35 cellular contexts compared by ENCODE assay signal in genomic region chr7:114450431-114450830, GRCh38. TPM values are rescaled to one million over a fixed set of nuclear protein-coding genes. Genes with fewer than 3 reads are reported as not detected.
"Had no signal": no experiment of that assay in that cellular context is flagged by ENCODE, and none has a peak within 500 bp of the region (broad histone marks: within the 10 kb centered on the region; RNA-seq: fewer than 3 reads in every experiment).

No MANE protein-coding gene starts in this region.

- FAIRE-seq: K562 had no signal

- H3K27me3 ChIP-seq: ascending aorta had no signal

- H3K9me3 Mint-ChIP-seq: activated CD8-positive, alpha-beta T cell treated with anti-CD3 and anti-CD28 coated beads for 36 hours; activated naive CD4-positive, alpha-beta T cell treated with anti-CD3 and anti-CD28 coated beads, Interleukin-2, amount 50 U/mL, for 24 hours; activated naive CD8-positive, alpha-beta T cell treated with anti-CD3 and anti-CD28 coated beads, Interleukin-2, amount 10 ng/mL, durations not matched to agents 7 days and 5 days; activated T-helper 2 cell treated with anti-CD3 and anti-CD28 coated beads, Interferon-gamma antibody, Interleukin-2, Interleukin-4, amounts not matched to agents 10 μg/mL and 5 μg/mL and 100 μg/mL, durations not matched to agents 14 hours and 24 hours and 36 hours had no signal

- H3K4me3 ChIP-seq: ascending aorta, K562, SK-N-MC had no signal

- DNase-seq: activated CD4-positive, alpha-beta T cell treated with anti-CD3 and anti-CD28 coated beads for 1 hour; activated CD4-positive, alpha-beta T cell treated with anti-CD3 and anti-CD28 coated beads for 48 hours; activated CD4-positive, alpha-beta T cell treated with anti-CD3 and anti-CD28 coated beads, Interleukin-2, amount 50 U/mL, for 4 hours; activated CD4-positive, CD25-positive, alpha-beta regulatory T cell; activated CD8-positive, alpha-beta T cell treated with anti-CD3 and anti-CD28 coated beads for 36 hours; activated gamma-delta T cell; activated naive CD4-positive, alpha-beta T cell treated with Interleukin-2 at 50 U/mL for 16 hours; activated naive CD8-positive, alpha-beta T cell treated with anti-CD3 and anti-CD28 coated beads, Interleukin-2, amount 10 ng/mL, durations not matched to agents 7 days and 5 days; activated T-cell treated with anti-CD3 and anti-CD28 coated beads, Interleukin-2, amount 50 U/mL, for 1 hour; amygdala; central memory CD4-positive, alpha-beta T cell; NCI-H1048; NCI-H1105 treated with DMSO at 0.1 percent for 48 hours; NCI-H1436; NCI-H1694; NCI-H1930; NCI-H2081 treated with DMSO at 0.1 percent for 48 hours; NCI-H510A; NCI-H526; NCI-H748 treated with DMSO at 0.1 percent for 48 hours; NK-92 treated with Interleukin-12 subunit alpha and Interleukin-12 subunit beta, amount 100 ng/mL, for 24 hours; Right ventricle myocardium superior; T1000; WERI-Rb-1 had no signal

- H3K27ac Mint-ChIP-seq: activated CD8-positive, alpha-beta T cell treated with anti-CD3 and anti-CD28 coated beads for 36 hours; activated naive CD4-positive, alpha-beta T cell treated with anti-CD3 and anti-CD28 coated beads, Interleukin-2, amount 50 U/mL, for 24 hours; activated naive CD8-positive, alpha-beta T cell treated with anti-CD3 and anti-CD28 coated beads, Interleukin-2, amount 10 ng/mL, durations not matched to agents 7 days and 5 days; activated T-helper 2 cell treated with anti-CD3 and anti-CD28 coated beads, Interferon-gamma antibody, Interleukin-2, Interleukin-4, amounts not matched to agents 10 μg/mL and 5 μg/mL and 100 μg/mL, durations not matched to agents 14 hours and 24 hours and 36 hours; brain had no signal

- ATAC-seq: activated CD8-positive, alpha-beta T cell treated with anti-CD3 and anti-CD28 coated beads for 36 hours; K562 had no signal

- H3K4me1 ChIP-seq: ascending aorta had no signal

- H3K27ac ChIP-seq: ascending aorta, SK-N-MC, WERI-Rb-1 had no signal

- H3K36me3 ChIP-seq: ascending aorta had no signal

- H3K4me3 Mint-ChIP-seq: activated CD8-positive, alpha-beta T cell treated with anti-CD3 and anti-CD28 coated beads for 36 hours; activated naive CD4-positive, alpha-beta T cell treated with anti-CD3 and anti-CD28 coated beads, Interleukin-2, amount 50 U/mL, for 24 hours; activated naive CD8-positive, alpha-beta T cell treated with anti-CD3 and anti-CD28 coated beads, Interleukin-2, amount 10 ng/mL, durations not matched to agents 7 days and 5 days; brain had no signal

- H3K36me3 Mint-ChIP-seq: activated naive CD4-positive, alpha-beta T cell treated with anti-CD3 and anti-CD28 coated beads, Interleukin-2, amount 50 U/mL, for 24 hours; activated naive CD8-positive, alpha-beta T cell treated with anti-CD3 and anti-CD28 coated beads, Interleukin-2, amount 10 ng/mL, durations not matched to agents 7 days and 5 days had no signal

- H3K9me3 ChIP-seq: ascending aorta had no signal

- H3K27me3 Mint-ChIP-seq: activated CD8-positive, alpha-beta T cell treated with anti-CD3 and anti-CD28 coated beads for 36 hours; activated naive CD4-positive, alpha-beta T cell treated with anti-CD3 and anti-CD28 coated beads, Interleukin-2, amount 50 U/mL, for 24 hours; activated naive CD8-positive, alpha-beta T cell treated with anti-CD3 and anti-CD28 coated beads, Interleukin-2, amount 10 ng/mL, durations not matched to agents 7 days and 5 days had no signal

- H3K4me1 Mint-ChIP-seq: activated naive CD4-positive, alpha-beta T cell treated with anti-CD3 and anti-CD28 coated beads, Interleukin-2, amount 50 U/mL, for 24 hours; activated naive CD8-positive, alpha-beta T cell treated with anti-CD3 and anti-CD28 coated beads, Interleukin-2, amount 10 ng/mL, durations not matched to agents 7 days and 5 days had no signal

RNA-seq across cellular contexts. Expression of gene FOXP2, which starts 35.8 kb away (rescaled TPM):
- total RNA-seq: activated CD8-positive, alpha-beta memory T cell treated with anti-CD3 and anti-CD28 coated beads for 36 hours; activated CD8-positive, alpha-beta T cell treated with anti-CD3 and anti-CD28 coated beads for 36 hours; activated naive CD8-positive, alpha-beta T cell treated with anti-CD3 and anti-CD28 coated beads, Interleukin-2, amount 10 ng/mL, durations not matched to agents 7 days and 5 days; K562; MCF 10A; OCI-LY7; T-helper 1 cell treated with Interleukin-12 subunit alpha and Interleukin-12 subunit beta and Interleukin-4 antibody, amounts not matched to agents 30 ng/mL and 1 ng/mL, for 36 hours; T-helper 2 cell treated with Interferon-gamma antibody and Interleukin-4, amounts not matched to agents 100 ng/mL and 5 ng/mL, for 36 hours had no signal
- polyA plus RNA-seq: K562 had no signal
